In genomic region chr5:95164869-95165268, GRCh38 we compare ENCODE assay signal across 31 cellular contexts.
"Had no signal": no experiment of that assay in that cellular context is flagged by ENCODE, and none has a peak within 500 bp of the region (broad histone marks: within the 10 kb centered on the region; RNA-seq: fewer than 3 reads in every experiment).

No MANE protein-coding gene starts in this region.

- H3K27me3 ChIP-seq: adrenal gland, body of pancreas, esophagus muscularis mucosa, foreskin keratinocyte, gastrocnemius medialis, heart left ventricle had no signal

- ATAC-seq: activated CD4-positive, alpha-beta T cell treated with anti-CD3 and anti-CD28 coated beads for 36 hours; activated CD8-positive, alpha-beta memory T cell treated with anti-CD3 and anti-CD28 coated beads, Interleukin-2, amount 10 ng/mL, durations not matched to agents 7 days and 5 days; activated CD8-positive, alpha-beta T cell treated with anti-CD3 and anti-CD28 coated beads, Interleukin-2, amount 10 ng/mL, durations not matched to agents 7 days and 5 days; activated naive CD8-positive, alpha-beta T cell treated with anti-CD3 and anti-CD28 coated beads, Interleukin-2, amount 50 U/mL, for 24 hours; body of pancreas; effector memory CD8-positive, alpha-beta T cell; foreskin keratinocyte; gastrocnemius medialis; heart left ventricle had no signal

- FAIRE-seq: colon had no signal

- H3K36me3 ChIP-seq: adrenal gland, esophagus muscularis mucosa, gastrocnemius medialis, heart left ventricle had no signal

- H3K9me3 ChIP-seq: adrenal gland, body of pancreas, esophagus muscularis mucosa, gastrocnemius medialis had no signal

- H3K4me3 ChIP-seq: adrenal gland, body of pancreas, esophagus muscularis mucosa, gastrocnemius medialis, heart left ventricle had no signal

- H3K4me1 ChIP-seq: adrenal gland, esophagus muscularis mucosa, foreskin keratinocyte, gastrocnemius medialis had no signal

- DNase-seq: activated CD4-positive, alpha-beta memory T cell treated with anti-CD3 and anti-CD28 coated beads for 36 hours; activated CD4-positive, alpha-beta T cell treated with anti-CD3 and anti-CD28 coated beads for 36 hours; activated CD4-positive, alpha-beta T cell treated with anti-CD3 and anti-CD28 coated beads, Interleukin-2, amount 10 ng/mL, durations not matched to agents 24 days and 14 days; activated CD4-positive, CD25-positive, alpha-beta regulatory T cell; activated CD4-positive, CD25-positive, alpha-beta regulatory T cell treated with anti-CD3 and anti-CD28 coated beads, Interleukin-2, amount 50 U/mL, for 72 hours; activated CD8-positive, alpha-beta memory T cell treated with anti-CD3 and anti-CD28 coated beads, Interleukin-2, amount 10 ng/mL, durations not matched to agents 7 days and 5 days; activated CD8-positive, alpha-beta memory T cell treated with anti-CD3 and anti-CD28 coated beads, Interleukin-2, amount 50 U/mL, for 4 hours; activated CD8-positive, alpha-beta T cell treated with anti-CD3 and anti-CD28 coated beads, Interleukin-2, amount 10 ng/mL, durations not matched to agents 7 days and 5 days; activated effector memory CD4-positive, alpha-beta T cell treated with anti-CD3 and anti-CD28 coated beads, Interleukin-2, amount 50 U/mL, for 16 hours; activated naive CD4-positive, alpha-beta T cell treated with anti-CD3 and anti-CD28 coated beads for 36 hours; activated naive CD8-positive, alpha-beta T cell treated with anti-CD3 and anti-CD28 coated beads for 36 hours; activated naive CD8-positive, alpha-beta T cell treated with anti-CD3 and anti-CD28 coated beads, Interleukin-2, amount 50 U/mL, for 24 hours; activated T-cell treated with anti-CD3 and anti-CD28 coated beads, Interleukin-2, amount 50 U/mL, for 1 hour; activated T-cell treated with anti-CD3 and anti-CD28 coated beads, Interleukin-2, amount 50 U/mL, for 48 hours; adrenal gland; amygdala; aorta; body of pancreas; caudate nucleus; cortex of kidney; dermis blood vessel endothelial cell; effector CD4-positive, alpha-beta T cell; effector memory CD8-positive, alpha-beta T cell; erythroblast; foreskin keratinocyte; gastrocnemius medialis; glutamatergic neuron; heart left ventricle; T1000 had no signal

- H3K27ac ChIP-seq: adrenal gland, body of pancreas, esophagus muscularis mucosa, foreskin keratinocyte, gastrocnemius medialis, heart left ventricle had no signal
